8 cellular contexts compared by ENCODE assay signal in genomic region chr14:77375973-77376372, GRCh38. TPM values are rescaled to one million over a fixed set of nuclear protein-coding genes. Genes with fewer than 3 reads are reported as not detected.
DNase-seq lines count a peak whose midpoint lies in the region; ATAC-seq and TF ChIP-seq lines count a peak whose summit lies in the region.

No MANE protein-coding gene starts in this region.

- in situ Hi-C loops in gastrocnemius medialis (cut with MboI; ENCODE audit: low sequenced_read_pairs in 4 of 4) = no loop called here

- no peaks in the 10 kb centered on the region for H3F3A ChIP-seq in PC-3 (ENCODE audit: low read length, unreplicated experiment)

- H3K79me2 ChIP-seq in PC-3 (ENCODE audit: low read length) = peaks cover 35% of the 10 kb centered on the region

- no TSS peak for BruUV-seq in PC-3 (replicated peaks; lab: Mats Ljungman, UMichigan)

- no peaks in the 10 kb centered on the region for H3K9me3 ChIP-seq in PC-3 (ENCODE audit: low read length)
- H3K9me3 ChIP-seq in gastrocnemius medialis = no peaks in the 10 kb centered on the region

- POLR2A ChIA-PET in PC-3 (lab: Charles Lee; ENCODE audit: unreplicated experiment) = no interaction called here

- ATAC-seq in PC-3 (no peak), gastrocnemius medialis (no peak), GM21737 (IDR thresholded peaks at IDR 0.05; ENCODE audit: unreplicated experiment) (no peak), esophagus mucosa (no peak), HG02870 (IDR thresholded peaks at IDR 0.05; ENCODE audit: unreplicated experiment) (no peak), HG03280 (IDR thresholded peaks at IDR 0.05; ENCODE audit: unreplicated experiment) (no peak)

- peak; percentile 25 for DNase-seq in GM12865 (ENCODE audit: low read depth)
- DNase-seq in PC-3 = no peak
- DNase-seq in fibroblast of pulmonary artery (ENCODE audit: low read depth) = no peak
- no peak for DNase-seq in gastrocnemius medialis

- CTCF ChIA-PET in PC-3 (lab: Charles Lee) = no interaction called here

- H3K4me1 ChIP-seq in PC-3 (ENCODE audit: insufficient read depth, low read length) (peaks cover 27% of the 10 kb centered on the region), gastrocnemius medialis (peaks cover 11 to 12% of the 10 kb centered on the region in 2 donors)

- no peak for TF ChIP-seq CTCF in GM12865 (IDR thresholded peaks at IDR 0.05; ENCODE audit: insufficient read depth, low read depth, low read length, missing control alignments)
- TF ChIP-seq CTCF in PC-3 (conservative IDR thresholded peaks at IDR 0.05; ENCODE audit: low read depth, low read length) = no peak
- no peak for TF ChIP-seq CTCF in fibroblast of pulmonary artery (IDR thresholded peaks at IDR 0.05; ENCODE audit: low read length, missing control alignments)
- TF ChIP-seq CTCF in gastrocnemius medialis (IDR thresholded peaks at IDR 0.05 in 4 of 5, conservative IDR thresholded peaks at IDR 0.05 in 1 of 5) = no peak

- H3K4me2 ChIP-seq in PC-3 (ENCODE audit: low read length) = peak overlapping the region; percentile 92

- H4K20me1 ChIP-seq in PC-3 (ENCODE audit: low read length) = no peaks in the 10 kb centered on the region

- intact Hi-C loops in PC-3 (cut with micrococcal nuclease) (loop anchor here (2.0 kb wide), 1 partner anchor 55 kb away; the partner anchor contains the start of genes GSTZ1 and POMT2), gastrocnemius medialis (cut with DNase I; ENCODE audit: low total_unique reads) (loop anchor here (1.0 to 5.0 kb wide), 2 partner anchors 55 to 74 kb away; partner anchors contain the start of gene GSTZ1)

- no peaks in the 10 kb centered on the region for H3K36me3 ChIP-seq in PC-3 (ENCODE audit: low read depth, low read length)
- H3K36me3 ChIP-seq in gastrocnemius medialis = no peaks in the 10 kb centered on the region

- no peak for TF ChIP-seq POLR2A in gastrocnemius medialis (IDR thresholded peaks at IDR 0.05)

- H3K9ac ChIP-seq in PC-3 (ENCODE audit: low read length) = peak overlapping the region; percentile 86

- peak overlapping the region; percentile 88 for H3K4me3 ChIP-seq in GM12865 (ENCODE audit: low read depth, low read length)
- peak overlapping the region; percentile 92 for H3K4me3 ChIP-seq in PC-3 (ENCODE audit: low read length)
- peak overlapping the region; percentile 75 for H3K4me3 ChIP-seq in fibroblast of pulmonary artery (replicated peaks; ENCODE audit: low read depth, low read length)
- H3K4me3 ChIP-seq in gastrocnemius medialis = peak overlapping the region; percentile 85 to 99 (median 86)

- H3K9me2 ChIP-seq in PC-3 (replicated peaks; ENCODE audit: low read length) = no peaks in the 10 kb centered on the region

- peak overlapping the region; percentile 98 for H2AFZ ChIP-seq in PC-3 (ENCODE audit: low read length)

- no peak overlapping the region for H3K27ac ChIP-seq in PC-3 (ENCODE audit: low read length)
- peak overlapping the region in 2 of 4 donors; percentile 64 to 74 for H3K27ac ChIP-seq in gastrocnemius medialis

- H3K27me3 ChIP-seq in PC-3 (ENCODE audit: low read length) (no peaks in the 10 kb centered on the region), gastrocnemius medialis (no peaks in the 10 kb centered on the region)

RNA-seq across cellular contexts. Expression of gene TMED8, which starts 0.9 kb away (rescaled TPM):
- 16.8 and 17.8 TPM in 2 replicates for total RNA-seq in PC-3 (2014; rRNA removed)
- total RNA-seq in gastrocnemius medialis = 1 to 10 TPM; 3.0 to 5.2 (median 4.3) TPM
- 4.6 TPM for total RNA-seq in esophagus mucosa

RNA-seq across cellular contexts. Expression of gene SAMD15, which starts 1.2 kb away (rescaled TPM):
- total RNA-seq in PC-3 (2014; rRNA removed) = 1.2 and 6.2 TPM in 2 replicates
- total RNA-seq in gastrocnemius medialis = under 1 TPM in 1 of 4 donors, not detected in 3; 0.11 TPM
- total RNA-seq in esophagus mucosa = 0.88 TPM

RNA-seq across cellular contexts. Expression of gene NOXRED1, which starts 47.4 kb away (rescaled TPM):
- total RNA-seq in PC-3 (2014; rRNA removed) (0.33 and 0.46 TPM in 2 replicates), gastrocnemius medialis (not detected), esophagus mucosa (not detected)

RNA-seq across cellular contexts. Expression of gene GSTZ1, which starts 55.1 kb away (rescaled TPM):
- total RNA-seq in PC-3 (2014; rRNA removed) = 49.9 and 57.4 TPM in 2 replicates
- 10 to 100 TPM; 35.9 to 49.7 (median 36.6) TPM for total RNA-seq in gastrocnemius medialis
- 26.6 TPM for total RNA-seq in esophagus mucosa

RNA-seq across cellular contexts. Expression of gene POMT2, which starts 55.3 kb away (rescaled TPM):
- total RNA-seq in PC-3 (2014; rRNA removed) (57.6 and 67.6 TPM in 2 replicates), gastrocnemius medialis (10 to 100 TPM; 27.0 to 33.2 (median 28.9) TPM), esophagus mucosa (11.2 TPM)
